In genomic region chr22:30422481-30423295, GRCh38 we compare ENCODE assay signal across 8 cellular contexts. TPM values are rescaled to one million over a fixed set of nuclear protein-coding genes. Genes with fewer than 3 reads are reported as not detected.
A peak's percentile ranks its signal among the peaks of the same experiment; 100 is the strongest.
DNase-seq lines count a peak whose midpoint lies in the region; ATAC-seq and TF ChIP-seq lines count a peak whose summit lies in the region.

No MANE protein-coding gene starts in this region.

- H3K4me1 ChIP-seq in HAP-1, result peaks cover 41% of the 10 kb centered on the region

- H3K4me3 Mint-ChIP-seq in chondrocyte (ENCODE audit: unreplicated experiment), result peak overlapping the region; percentile 80

- H3K4me1 Mint-ChIP-seq in chondrocyte (ENCODE audit: low read depth), result peaks cover 59% of the 10 kb centered on the region

- H3K9ac ChIP-seq in SK-N-MC (ENCODE audit: insufficient read length), result peak overlapping the region; percentile 97

- peaks cover 2% of the 10 kb centered on the region for H3K36me3 Mint-ChIP-seq in chondrocyte (ENCODE audit: low read depth)

- H3K36me3 ChIP-seq in HAP-1 (replicated peaks) (peaks cover 34% of the 10 kb centered on the region), SK-N-MC (ENCODE audit: insufficient read depth, low read length) (peaks cover 6% of the 10 kb centered on the region; the same call in 1 of the 2 replicates)

- POLR2A ChIA-PET in AG04449 (lab: Yijun Ruan, JAX), result interaction anchor here (1.5 to 5.4 kb wide), 7 partner anchors 9 to 66 kb away, joined by 4 to 46 read pairs (median 7); partner anchors contain the start of genes CCDC157, SEC14L2 and SF3A1

- H3K27ac ChIP-seq in SK-N-MC, result no peak overlapping the region

- no peak for TF ChIP-seq CTCF in AG04449 (IDR thresholded peaks at IDR 0.05; ENCODE audit: insufficient read depth, low read length, missing control alignments)
- TF ChIP-seq CTCF in chondrocyte (IDR thresholded peaks at IDR 0.05), result no peak

- peak; percentile 50 for ATAC-seq in left colon
- no peak for ATAC-seq in HG03039 (IDR thresholded peaks at IDR 0.05; ENCODE audit: unreplicated experiment)
- no peak for ATAC-seq in GM19328 (IDR thresholded peaks at IDR 0.05; ENCODE audit: unreplicated experiment)

- peak overlapping the region; percentile 99 for H3K27ac Mint-ChIP-seq in chondrocyte (ENCODE audit: unreplicated experiment)

- CTCF ChIA-PET in AG04449 (lab: Yijun Ruan, JAX), result interaction anchor here (0.6 to 12.4 kb wide), 9 partner anchors 15 to 169 kb away, joined by 3 to 129 read pairs (median 3); partner anchors contain the start of genes CASTOR1, RNF215 and SEC14L2

- peak; percentile 76 for DNase-seq in AG04449 (ENCODE audit: low read depth, low spot score)
- DNase-seq in HAP-1 (ENCODE audit: low spot score in 2 of 2), result peak; percentile 29 to 47
- no peak for DNase-seq in SK-N-MC (ENCODE audit: low read depth, low spot score)
- no peak for DNase-seq in chondrocyte (ENCODE audit: low spot score)
- peak; percentile 65 to 86 for DNase-seq in left colon
- peak; percentile 55 for DNase-seq in stimulated activated CD4-positive, alpha-beta T cell treated with anti-CD3 and anti-CD28 coated beads, Interleukin-1b, Interleukin-23, amount 100 ng/mL, for 48 hours

- H3K9me3 Mint-ChIP-seq in chondrocyte (ENCODE audit: low read depth), result no peaks in the 10 kb centered on the region

- no peaks in the 10 kb centered on the region for H3K9me3 ChIP-seq in HAP-1
- H3K9me3 ChIP-seq in SK-N-MC (ENCODE audit: low read depth, low read length), result no peaks in the 10 kb centered on the region

- H3K4me3 ChIP-seq in AG04449 (ENCODE audit: low read depth, low read length), result peak overlapping the region; percentile 66
- peak overlapping the region; percentile 42 for H3K4me3 ChIP-seq in HAP-1
- H3K4me3 ChIP-seq in SK-N-MC, result peak overlapping the region; percentile 98

- in situ Hi-C loops in HAP-1 (cut with MboI; ENCODE audit: low sequenced_read_pairs), result no loop called here

- H3K27me3 ChIP-seq in HAP-1 (ENCODE audit: low read depth), result no peaks in the 10 kb centered on the region

- intact Hi-C loops in left colon (cut with DNase I, micrococcal nuclease), result no loop called here

- H3K27me3 Mint-ChIP-seq in chondrocyte (ENCODE audit: low read depth), result no peaks in the 10 kb centered on the region

RNA-seq across cellular contexts. Expression of gene MTFP1, which starts 2.9 kb away (rescaled TPM):
- 9.3 to 12.7 TPM (median 12.1 TPM) in 3 replicates for total RNA-seq in chondrocyte
- total RNA-seq in left colon, result 10 to 100 TPM; 23.1 to 34.9 TPM

RNA-seq across cellular contexts. Expression of gene SEC14L2, which starts 25.9 kb away (rescaled TPM):
- total RNA-seq in chondrocyte (15.5 to 39.5 TPM (median 15.6 TPM) in 3 replicates), left colon (1 to 10 TPM; 4.6 to 5.2 TPM)

RNA-seq across cellular contexts. Expression of gene RNF215, which starts 35.5 kb away (rescaled TPM):
- total RNA-seq in chondrocyte, result 35.2 to 36.2 TPM (median 36.0 TPM) in 3 replicates
- 1 to 10 TPM; 8.7 to 9.5 TPM for total RNA-seq in left colon

RNA-seq across cellular contexts. Expression of gene SEC14L3, which starts 49.1 kb away (rescaled TPM):
- total RNA-seq in chondrocyte (not detected in 3 replicates), left colon (not detected)

Comparison
In these comparisons a context has a peak if more than half of its experiments do, and no peak if none do; other contexts are left out.
1. DNase-seq: peak in AG04449 (single experiment), HAP-1 (2 of 2), left colon (2 of 2) and stimulated activated CD4-positive, alpha-beta T cell treated with anti-CD3 and anti-CD28 coated beads, Interleukin-1b, Interleukin-23, amount 100 ng/mL, for 48 hours (single experiment); none in SK-N-MC (single experiment) and chondrocyte (single experiment).
2. H3K4me3 ChIP-seq: peak in every context shown above with its lines; median percentile 98 in SK-N-MC; 66 in AG04449; 42 in HAP-1.